Comparison of ENCODE assay signal across 8 cellular contexts in the genomic region with DNA sequence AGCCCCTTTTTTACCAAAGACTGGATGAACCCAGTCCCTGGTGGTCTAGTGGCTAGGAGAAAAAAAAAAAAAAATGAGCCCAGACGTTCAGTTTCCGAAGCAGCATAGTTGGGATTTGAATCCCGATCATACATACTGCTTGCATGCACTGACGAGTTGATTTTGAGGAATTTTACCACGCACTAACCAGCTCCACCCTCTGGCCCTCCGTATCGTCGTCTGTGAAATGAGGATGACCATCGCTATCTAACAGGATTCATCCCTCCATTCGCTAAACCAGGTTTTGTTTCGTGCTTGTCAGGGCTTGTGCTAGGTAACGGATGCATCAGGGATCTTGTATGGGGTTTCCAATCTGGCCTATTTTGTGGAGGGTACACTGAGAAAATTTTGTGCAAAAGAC.
DNase-seq lines count a peak whose midpoint lies in the region; ATAC-seq and FAIRE-seq lines count a peak whose summit lies in the region.

No MANE protein-coding gene starts in this region.

- no peaks in the 10 kb centered on the region for H3K9me3 Mint-ChIP-seq in stimulated activated naive CD8-positive, alpha-beta T cell treated with anti-CD3 and anti-CD28 coated beads, Interleukin-15, amount 100 ng/mL, for 72 hours

- no peak for FAIRE-seq in HTR-8/SVneo (lab: Jason Lieb, UNC)

- DNase-seq in HTR-8/SVneo (ENCODE audit: insufficient read length, low spot score) (peak; percentile 48), iPS-NIHi7 (ENCODE audit: extremely low spot score) (peak; percentile 21), NCI-H524 treated with DMSO at 0.1 percent for 48 hours (lab: John Stamatoyannopoulos, UW) (no peak)
- DNase-seq in stimulated activated naive CD8-positive, alpha-beta T cell treated with anti-CD3 and anti-CD28 coated beads, Interleukin-15, amount 100 ng/mL, for 72 hours, result no peak

- H3K27ac Mint-ChIP-seq in stimulated activated naive CD8-positive, alpha-beta T cell treated with anti-CD3 and anti-CD28 coated beads, Interleukin-15, amount 100 ng/mL, for 72 hours, result peak overlapping the region; percentile 59 to 96

- peaks cover 14 to 17% (median 15%) of the 10 kb centered on the region in 10 experiments for H3K4me1 ChIP-seq in BLaER1 treated with 17β-estradiol and CSF1 and Interleukin-3, amounts not matched to agents 10 nM and 100 nM

- no peaks in the 10 kb centered on the region for H3K9me3 ChIP-seq in BLaER1 treated with 17β-estradiol and CSF1 and Interleukin-3, amounts not matched to agents 10 nM and 100 nM (replicated peaks in 1 of 11)

- H3K27me3 Mint-ChIP-seq in stimulated activated naive CD8-positive, alpha-beta T cell treated with anti-CD3 and anti-CD28 coated beads, Interleukin-15, amount 100 ng/mL, for 72 hours, result no peaks in the 10 kb centered on the region

- peak overlapping the region; percentile 86 to 91 (median 88) for H3K9ac ChIP-seq in BLaER1 treated with 17β-estradiol and CSF1 and Interleukin-3, amounts not matched to agents 10 nM and 100 nM

- H4K20me1 ChIP-seq in BLaER1 treated with 17β-estradiol and CSF1 and Interleukin-3, amounts not matched to agents 10 nM and 100 nM, result peaks cover 0 to 36% (median 0%) of the 10 kb centered on the region in 11 experiments; a peak in 6 of 22 replicates

- H3K27me3 ChIP-seq in BLaER1 treated with 17β-estradiol and CSF1 and Interleukin-3, amounts not matched to agents 10 nM and 100 nM, result no peaks in the 10 kb centered on the region

- H3K4me3 ChIP-seq in BLaER1 treated with 17β-estradiol and CSF1 and Interleukin-3, amounts not matched to agents 10 nM and 100 nM, result peak overlapping the region; percentile 67 to 89 (median 82)

- peak overlapping the region; percentile 90 to 98 (median 96) for H3K4me2 ChIP-seq in BLaER1 treated with 17β-estradiol and CSF1 and Interleukin-3, amounts not matched to agents 10 nM and 100 nM

- H3K27ac ChIP-seq in BLaER1 treated with 17β-estradiol and CSF1 and Interleukin-3, amounts not matched to agents 10 nM and 100 nM, result peak overlapping the region; percentile 82 to 92 (median 90)
- peak overlapping the region; percentile 98 for H3K27ac ChIP-seq in angular gyrus (ENCODE audit: low read depth, low read length)

- H3K4me3 Mint-ChIP-seq in stimulated activated naive CD8-positive, alpha-beta T cell treated with anti-CD3 and anti-CD28 coated beads, Interleukin-15, amount 100 ng/mL, for 72 hours, result peak overlapping the region; percentile 79 to 90

- peaks cover 29 to 40% (median 34%) of the 10 kb centered on the region in 11 experiments for H3K36me3 ChIP-seq in BLaER1 treated with 17β-estradiol and CSF1 and Interleukin-3, amounts not matched to agents 10 nM and 100 nM

- peaks cover 19% of the 10 kb centered on the region for H3K4me1 Mint-ChIP-seq in stimulated activated naive CD8-positive, alpha-beta T cell treated with anti-CD3 and anti-CD28 coated beads, Interleukin-15, amount 100 ng/mL, for 72 hours

- no peak for ATAC-seq in stimulated activated naive CD8-positive, alpha-beta T cell treated with anti-CD3 and anti-CD28 coated beads, Interleukin-15, amount 100 ng/mL, for 72 hours
- ATAC-seq in HG03520 (IDR thresholded peaks at IDR 0.05; ENCODE audit: unreplicated experiment) (no peak), GM19397 (IDR thresholded peaks at IDR 0.05; ENCODE audit: unreplicated experiment) (no peak)

Comparison
In these comparisons a context has a peak if more than half of its experiments do, and no peak if none do; other contexts are left out.
1. DNase-seq: peak in HTR-8/SVneo (single experiment) and iPS-NIHi7 (single experiment); none in stimulated activated naive CD8-positive, alpha-beta T cell treated with anti-CD3 and anti-CD28 coated beads, Interleukin-15, amount 100 ng/mL, for 72 hours (0 of 2) and NCI-H524 treated with DMSO at 0.1 percent for 48 hours (single experiment).